ENCODE assay signal across 1 cellular context in the genomic region with DNA sequence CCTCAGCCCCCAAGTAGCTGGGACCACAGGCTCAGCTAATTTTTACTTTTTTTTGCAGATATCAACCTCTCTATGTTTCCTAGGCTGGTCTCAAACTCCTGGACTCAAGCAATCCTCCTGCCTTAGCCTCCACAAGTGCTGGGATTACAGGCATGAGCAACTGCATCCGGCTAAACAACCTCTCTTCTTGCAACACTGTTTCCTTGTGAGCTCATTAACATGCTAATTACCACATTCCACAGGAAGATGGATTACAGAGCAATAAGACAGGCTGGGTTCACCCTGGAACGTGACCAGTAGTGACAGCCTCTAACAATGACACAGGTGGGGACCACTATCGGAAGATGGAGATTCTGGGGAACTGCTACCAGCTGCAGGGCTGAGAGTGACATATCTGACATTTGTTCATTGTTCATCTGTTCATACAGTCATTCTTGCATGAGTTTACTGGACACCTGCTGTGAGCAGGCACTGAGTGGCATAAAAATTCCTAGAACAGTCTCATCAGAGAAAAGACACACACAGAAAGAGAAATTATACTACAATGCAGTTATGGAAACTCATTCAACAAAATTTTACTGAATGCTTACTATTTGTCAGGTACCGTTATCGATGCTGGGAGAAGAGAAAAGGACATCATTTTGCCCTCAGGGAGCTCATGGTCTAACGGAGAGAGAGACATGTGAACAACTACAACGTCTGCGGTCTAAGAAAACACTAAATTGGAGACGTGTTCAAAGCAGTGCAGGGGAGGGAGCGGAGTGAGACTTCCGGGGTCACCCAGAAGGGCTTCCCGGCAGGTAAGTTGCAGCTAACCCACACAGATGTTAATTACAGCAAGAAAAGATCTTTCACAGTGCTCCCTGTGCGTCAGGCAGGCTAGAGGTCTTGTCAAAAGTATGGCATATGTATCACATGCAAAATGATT.
TF ChIP-seq lines count a peak whose summit lies in the region.

No MANE protein-coding gene starts in this region.

TF ChIP-seq in HCT116, 20 proteins besides CTCF, POLR2A, EP300 and RAD21 (continued from another document):
- TF ChIP-seq, protein P1, sequence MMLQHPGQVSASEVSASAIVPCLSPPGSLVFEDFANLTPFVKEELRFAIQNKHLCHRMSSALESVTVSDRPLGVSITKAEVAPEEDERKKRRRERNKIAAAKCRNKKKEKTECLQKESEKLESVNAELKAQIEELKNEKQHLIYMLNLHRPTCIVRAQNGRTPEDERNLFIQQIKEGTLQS (IDR thresholded peaks at IDR 0.05), result no peak
- TF ChIP-seq ZNF274 (IDR thresholded peaks at IDR 0.05; ENCODE audit: low read depth, low read length), result no peak
- TF ChIP-seq REST (IDR thresholded peaks at IDR 0.05; ENCODE audit: low read depth), result no peak
- TF ChIP-seq, protein P2, sequence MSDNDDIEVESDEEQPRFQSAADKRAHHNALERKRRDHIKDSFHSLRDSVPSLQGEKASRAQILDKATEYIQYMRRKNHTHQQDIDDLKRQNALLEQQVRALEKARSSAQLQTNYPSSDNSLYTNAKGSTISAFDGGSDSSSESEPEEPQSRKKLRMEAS (IDR thresholded peaks at IDR 0.05), result no peak
